In genomic region chr5:72015103-72015548, GRCh38 we compare ENCODE assay signal across 8 cellular contexts.
DNase-seq lines count a peak whose midpoint lies in the region; ATAC-seq and TF ChIP-seq lines count a peak whose summit lies in the region.

No MANE protein-coding gene starts in this region.

- H3K18ac ChIP-seq in neuronal stem cell (ENCODE audit: low read length), result peak overlapping the region; percentile 83

- H3K4me1 ChIP-seq in GM23338 (ENCODE audit: insufficient read depth) (no peaks in the 10 kb centered on the region), neuronal stem cell (ENCODE audit: control insufficient read depth in 2 of 2, insufficient read depth in 1 of 2, low read depth in 1 of 2, low read length in 2 of 2) (peaks cover 14 to 24% of the 10 kb centered on the region in 2 donors)

- H3K27ac ChIP-seq in GM23338 (ENCODE audit: low read depth) (no peak overlapping the region), caudate nucleus (ENCODE audit: low read depth, low read length) (peak overlapping the region; percentile 75), neuronal stem cell (replicated peaks; ENCODE audit: low read length) (no peak overlapping the region)

- H3K4me2 ChIP-seq in GM23338 (no peak overlapping the region), neuronal stem cell (ENCODE audit: insufficient read depth, low read length, poor library complexity, severe bottlenecking) (no peak overlapping the region)

- H3K4me3 ChIP-seq in GM23338, result no peak overlapping the region
- no peak overlapping the region for H3K4me3 ChIP-seq in neuronal stem cell (ENCODE audit: low read length in 2 of 2)

- H3K9me3 ChIP-seq in neuronal stem cell (replicated peaks in 1 of 2; ENCODE audit: control insufficient read depth in 2 of 2, insufficient read depth in 1 of 2, low read depth in 1 of 2, low read length in 2 of 2), result peaks cover 0 to 12% of the 10 kb centered on the region in 2 donors

- H3K79me2 ChIP-seq in GM23338 (replicated peaks; ENCODE audit: insufficient read depth), result no peaks in the 10 kb centered on the region

- H3K36me3 Mint-ChIP-seq in GM23338 (ENCODE audit: low read depth), result no peaks in the 10 kb centered on the region

- H3K27me3 ChIP-seq in GM23338 (ENCODE audit: insufficient read depth), result no peaks in the 10 kb centered on the region
- H3K27me3 ChIP-seq in neuronal stem cell (ENCODE audit: control insufficient read depth in 3 of 3, insufficient read depth in 3 of 3, low read depth in 1 of 3, low read length in 3 of 3), result no peaks in the 10 kb centered on the region

- H3K27me3 Mint-ChIP-seq in GM23338 (ENCODE audit: insufficient read depth, low read depth, poor library complexity), result peaks cover 6% of the 10 kb centered on the region

- H3F3A ChIP-seq in GM23338 (replicated peaks; ENCODE audit: low read depth), result no peaks in the 10 kb centered on the region

- ATAC-seq in GM23338 (no peak), HG03457 (IDR thresholded peaks at IDR 0.05; ENCODE audit: unreplicated experiment) (no peak), HG03460 (IDR thresholded peaks at IDR 0.05; ENCODE audit: unreplicated experiment) (no peak)

- no peak overlapping the region for H3K27ac Mint-ChIP-seq in GM23338

- H2AFZ ChIP-seq in GM23338 (peak overlapping the region; percentile 90), neuronal stem cell (ENCODE audit: low read length) (peak overlapping the region; percentile 82)

- H3K23ac ChIP-seq in neuronal stem cell (ENCODE audit: low read depth, low read length, poor library complexity), result no peak overlapping the region

- peaks cover 14% of the 10 kb centered on the region for H3K4me1 Mint-ChIP-seq in GM23338

- no peak overlapping the region for H3K4ac ChIP-seq in neuronal stem cell (ENCODE audit: low read length)

- H2BK15ac ChIP-seq in neuronal stem cell (ENCODE audit: low read length), result no peak overlapping the region

- peak overlapping the region; percentile 17 for H2AK5ac ChIP-seq in neuronal stem cell (ENCODE audit: low read depth, low read length)

- H2BK5ac ChIP-seq in neuronal stem cell (ENCODE audit: low read length), result peak overlapping the region; percentile 13

- peak overlapping the region; percentile 26 for H4K91ac ChIP-seq in neuronal stem cell (ENCODE audit: low read depth, low read length, poor library complexity)

- no peak overlapping the region for H4K8ac ChIP-seq in neuronal stem cell (ENCODE audit: low read depth, low read length)

- no peaks in the 10 kb centered on the region for H3K9me2 ChIP-seq in GM23338 (ENCODE audit: insufficient read depth)

- H4K20me1 ChIP-seq in GM23338 (replicated peaks; ENCODE audit: insufficient read depth), result no peaks in the 10 kb centered on the region

- H3K36me3 ChIP-seq in GM23338 (ENCODE audit: insufficient read depth), result no peaks in the 10 kb centered on the region
- no peaks in the 10 kb centered on the region for H3K36me3 ChIP-seq in neuronal stem cell (replicated peaks in 1 of 2; ENCODE audit: control insufficient read depth in 2 of 2, insufficient read depth in 2 of 2, low read length in 2 of 2)

- no peak overlapping the region for H3K9ac ChIP-seq in neuronal stem cell (ENCODE audit: low read depth, low read length, poor library complexity)

- no CpG with 5 or more reads among the region's 7 CpGs for WGBS in neuronal stem cell (ENCODE audit: extremely low coverage in 2 of 2, insufficient read length in 2 of 2, insufficient replicate concordance in 1 of 2), 2 donors

- no peak overlapping the region for H2BK120ac ChIP-seq in neuronal stem cell (ENCODE audit: low read depth, low read length)

- H3K79me1 ChIP-seq in neuronal stem cell (ENCODE audit: low read depth, low read length), result no peaks in the 10 kb centered on the region

- H2BK12ac ChIP-seq in neuronal stem cell (ENCODE audit: low read length), result peak overlapping the region; percentile 77

- H3K4me3 Mint-ChIP-seq in GM23338, result no peak overlapping the region

- no peaks in the 10 kb centered on the region for H3K9me3 Mint-ChIP-seq in GM23338

- DNase-seq in GM23338 (ENCODE audit: low spot score) (no peak), NCI-H2196 treated with DMSO at 0.1 percent for 48 hours (lab: John Stamatoyannopoulos, UW; ENCODE audit: unreplicated experiment) (peak; percentile 2), caudate nucleus (lab: John Stamatoyannopoulos, UW) (peak in 59 of 61 donors; percentile 21 to 97 (median 80)), neuronal stem cell (ENCODE audit: low spot score) (no peak), NCI-H1105 (lab: John Stamatoyannopoulos, UW) (no peak)
- no peak for DNase-seq in effector CD8-positive, alpha-beta T cell (lab: John Stamatoyannopoulos, UW)

- H3K14ac ChIP-seq in neuronal stem cell (ENCODE audit: low read length), result no peak overlapping the region

- TF ChIP-seq CTCF in GM23338 (conservative IDR thresholded peaks at IDR 0.05; ENCODE audit: low read depth in 2 of 2), result no peak

TF ChIP-seq in GM23338, 12 proteins besides CTCF, POLR2A, EP300 and RAD21 (continues in another document):
- TF ChIP-seq EZH2phosphoT487 (IDR thresholded peaks at IDR 0.05; ENCODE audit: unreplicated experiment) (no peak), CREB1 (CRISPR knock-in tag; IDR thresholded peaks at IDR 0.05; ENCODE audit: low read depth) (no peak), ZNF462 (CRISPR knock-in tag; IDR thresholded peaks at IDR 0.05) (no peak), ZNF331 (CRISPR knock-in tag; IDR thresholded peaks at IDR 0.05; ENCODE audit: low read depth) (no peak), JUNB (IDR thresholded peaks at IDR 0.05; ENCODE audit: unreplicated experiment) (no peak), ETS1 (IDR thresholded peaks at IDR 0.05) (no peak), NANOG (IDR thresholded peaks at IDR 0.05; ENCODE audit: borderline replicate concordance) (no peak), EZH2 (IDR thresholded peaks at IDR 0.05; ENCODE audit: low read depth, unreplicated experiment) (no peak)

Comparison
In these comparisons a context has a peak if more than half of its experiments do, and no peak if none do; other contexts are left out.
1. DNase-seq: peak in NCI-H2196 treated with DMSO at 0.1 percent for 48 hours (single experiment) and caudate nucleus (59 of 61); none in GM23338 (single experiment), neuronal stem cell (single experiment), NCI-H1105 (single experiment) and effector CD8-positive, alpha-beta T cell (single experiment).